Comparison of ENCODE assay signal across 9 cellular contexts in the genomic region with DNA sequence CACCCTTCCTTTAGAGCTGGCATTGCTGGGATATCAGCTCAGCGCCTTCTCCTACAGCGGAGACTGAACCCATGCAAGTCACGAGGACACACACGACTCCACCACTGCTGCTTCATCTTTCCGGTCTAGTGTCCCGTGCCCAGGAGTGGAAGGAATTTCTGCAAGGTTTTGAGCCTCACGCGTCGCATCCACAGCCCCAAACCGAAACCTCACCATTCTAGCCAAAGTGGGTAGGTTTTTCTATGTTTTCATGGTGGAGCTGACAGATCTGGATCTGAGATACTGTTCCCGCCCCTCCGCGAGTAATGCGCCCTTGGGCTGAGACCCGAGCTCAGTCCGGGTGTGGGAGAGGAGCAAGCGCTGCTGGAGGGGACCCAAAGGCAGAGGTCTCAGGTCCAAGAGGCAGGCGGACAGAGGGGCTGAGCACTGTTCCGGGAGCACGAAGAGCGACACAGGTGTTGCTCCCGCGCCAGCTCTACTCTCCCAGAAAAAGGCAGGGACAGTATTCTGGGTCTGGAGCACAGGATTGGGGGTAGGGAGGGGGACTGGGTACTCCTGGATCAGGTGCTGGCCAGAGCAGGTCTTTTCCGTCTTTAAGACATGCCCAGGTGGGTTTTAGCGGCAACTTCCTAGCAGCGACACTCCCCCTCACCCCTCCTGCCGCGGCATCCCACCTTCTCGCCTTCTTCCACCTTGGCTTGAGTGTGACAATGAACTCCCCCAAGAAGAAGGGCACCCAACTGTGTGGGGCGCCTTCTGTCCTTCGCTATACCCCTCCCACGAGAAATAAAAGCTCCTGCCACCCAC. TPM values are rescaled to one million over a fixed set of nuclear protein-coding genes. Genes with fewer than 3 reads are reported as not detected.
DNase-seq lines count a peak whose midpoint lies in the region; ATAC-seq, FAIRE-seq and TF ChIP-seq lines count a peak whose summit lies in the region.
"Had no signal": no experiment of that assay in that cellular context is flagged by ENCODE, and none has a peak within 500 bp of the region (broad histone marks: within the 10 kb centered on the region; RNA-seq: fewer than 3 reads in every experiment).

No MANE protein-coding gene starts in this region.

- ATAC-seq in pancreas (peak in 3 of 4 donors; percentile 35 to 51 (median 39)), GM19467 (IDR thresholded peaks at IDR 0.05; ENCODE audit: unreplicated experiment) (no peak)
- ATAC-seq in stimulated activated naive CD8-positive, alpha-beta T cell treated with anti-CD3 and anti-CD28 coated beads, Interleukin-15, amount 100 ng/mL, for 72 hours, result no peak

- peaks cover 4 to 12% of the 10 kb centered on the region in 2 donors for H3K9me3 Mint-ChIP-seq in stimulated activated naive CD8-positive, alpha-beta T cell treated with anti-CD3 and anti-CD28 coated beads, Interleukin-15, amount 100 ng/mL, for 72 hours
- H3K9me3 Mint-ChIP-seq in activated T-helper 2 cell treated with anti-CD3 and anti-CD28 coated beads, Interferon-gamma antibody, Interleukin-2, Interleukin-4, amounts not matched to agents 10 μg/mL and 5 μg/mL and 100 μg/mL, durations not matched to agents 14 hours and 24 hours and 36 hours, result no peaks in the 10 kb centered on the region

- H3K36me3 Mint-ChIP-seq in activated T-helper 2 cell treated with anti-CD3 and anti-CD28 coated beads, Interferon-gamma antibody, Interleukin-2, Interleukin-4, amounts not matched to agents 10 μg/mL and 5 μg/mL and 100 μg/mL, durations not matched to agents 14 hours and 24 hours and 36 hours (ENCODE audit: low read depth), result no peaks in the 10 kb centered on the region

- peaks cover 15% of the 10 kb centered on the region for H3K4me1 Mint-ChIP-seq in stimulated activated naive CD8-positive, alpha-beta T cell treated with anti-CD3 and anti-CD28 coated beads, Interleukin-15, amount 100 ng/mL, for 72 hours
- peaks cover 4% of the 10 kb centered on the region for H3K4me1 Mint-ChIP-seq in activated T-helper 2 cell treated with anti-CD3 and anti-CD28 coated beads, Interferon-gamma antibody, Interleukin-2, Interleukin-4, amounts not matched to agents 10 μg/mL and 5 μg/mL and 100 μg/mL, durations not matched to agents 14 hours and 24 hours and 36 hours (ENCODE audit: low read depth)

- FAIRE-seq in pancreas (lab: Jason Lieb, UNC), result no peak

- H3K27ac Mint-ChIP-seq in stimulated activated naive CD8-positive, alpha-beta T cell treated with anti-CD3 and anti-CD28 coated beads, Interleukin-15, amount 100 ng/mL, for 72 hours, result no peak overlapping the region
- H3K27ac Mint-ChIP-seq in activated T-helper 2 cell treated with anti-CD3 and anti-CD28 coated beads, Interferon-gamma antibody, Interleukin-2, Interleukin-4, amounts not matched to agents 10 μg/mL and 5 μg/mL and 100 μg/mL, durations not matched to agents 14 hours and 24 hours and 36 hours, result no peak overlapping the region
- H3K27ac Mint-ChIP-seq: IgD-negative memory B cell had no signal

- H3K27me3 Mint-ChIP-seq in stimulated activated naive CD8-positive, alpha-beta T cell treated with anti-CD3 and anti-CD28 coated beads, Interleukin-15, amount 100 ng/mL, for 72 hours, result peaks cover 56% of the 10 kb centered on the region
- H3K27me3 Mint-ChIP-seq in activated T-helper 2 cell treated with anti-CD3 and anti-CD28 coated beads, Interferon-gamma antibody, Interleukin-2, Interleukin-4, amounts not matched to agents 10 μg/mL and 5 μg/mL and 100 μg/mL, durations not matched to agents 14 hours and 24 hours and 36 hours (ENCODE audit: low read depth), result peaks cover 46% of the 10 kb centered on the region

- peak overlapping the region; percentile 28 for H3K4me3 ChIP-seq in BJ (ENCODE audit: low read depth, low read length)
- peak overlapping the region; percentile 64 for H3K4me3 ChIP-seq in SJCRH30
- H3K4me3 ChIP-seq in pancreas, result peak overlapping the region in 2 of 4 donors; percentile 9 to 44

- H3K4me1 ChIP-seq in SJCRH30, result no peaks in the 10 kb centered on the region; the same call in 1 of the 2 replicates
- peaks cover 0 to 10% (median 3%) of the 10 kb centered on the region in 3 donors for H3K4me1 ChIP-seq in pancreas

- intact Hi-C loops in pancreas (cut with DNase I), result no loop called here
- intact Hi-C loops in activated T-helper 2 cell treated with anti-CD3 and anti-CD28 coated beads, Interferon-gamma antibody, Interleukin-2, Interleukin-4, amounts not matched to agents 10 μg/mL and 5 μg/mL and 100 μg/mL, durations not matched to agents 14 hours and 24 hours and 36 hours (cut with micrococcal nuclease), result no loop called here

- H3K9me3 ChIP-seq in SJCRH30 (replicated peaks) (no peaks in the 10 kb centered on the region), pancreas (no peaks in the 10 kb centered on the region)

- H3K4me3 Mint-ChIP-seq in stimulated activated naive CD8-positive, alpha-beta T cell treated with anti-CD3 and anti-CD28 coated beads, Interleukin-15, amount 100 ng/mL, for 72 hours, result no peak overlapping the region
- H3K4me3 Mint-ChIP-seq in activated T-helper 2 cell treated with anti-CD3 and anti-CD28 coated beads, Interferon-gamma antibody, Interleukin-2, Interleukin-4, amounts not matched to agents 10 μg/mL and 5 μg/mL and 100 μg/mL, durations not matched to agents 14 hours and 24 hours and 36 hours (ENCODE audit: low read depth), result no peak overlapping the region
- H3K4me3 Mint-ChIP-seq: IgD-negative memory B cell had no signal

- no peaks in the 10 kb centered on the region for H3K36me3 ChIP-seq in BJ (ENCODE audit: control insufficient read depth, insufficient read depth, low read length)
- no peaks in the 10 kb centered on the region for H3K36me3 ChIP-seq in SJCRH30
- H3K36me3 ChIP-seq in pancreas, result no peaks in the 10 kb centered on the region

- TF ChIP-seq CTCF in BJ (IDR thresholded peaks at IDR 0.05; ENCODE audit: insufficient read depth, low read depth, low read length), result no peak
- no peak for TF ChIP-seq CTCF in pancreas (IDR thresholded peaks at IDR 0.05)

- POLR2A ChIA-PET in BJ (lab: Charles Lee), result no interaction called here

- CTCF ChIA-PET in BJ (lab: Yijun Ruan, JAX), result no interaction called here

- H3K27me3 ChIP-seq in BJ (ENCODE audit: control insufficient read depth, insufficient read depth, low read length) (peaks cover 16% of the 10 kb centered on the region), SJCRH30 (no peaks in the 10 kb centered on the region), pancreas (peaks cover 4 to 32% (median 6%) of the 10 kb centered on the region in 4 donors)

- H3K27ac ChIP-seq in SJCRH30, result no peak overlapping the region
- H3K27ac ChIP-seq in pancreas, result no peak overlapping the region

- DNase-seq in BJ (ENCODE audit: low read depth) (no peak), SJCRH30 (peak; percentile 21 to 48), foreskin melanocyte (peak; percentile 85), pancreas (peak in 4 of 6 donors; percentile 9 to 58 (median 34))
- no peak for DNase-seq in activated CD8-positive, alpha-beta memory T cell treated with anti-CD3 and anti-CD28 coated beads for 24 hours
- DNase-seq in stimulated activated naive CD8-positive, alpha-beta T cell treated with anti-CD3 and anti-CD28 coated beads, Interleukin-15, amount 100 ng/mL, for 72 hours, result no peak
- DNase-seq in activated T-helper 2 cell treated with anti-CD3 and anti-CD28 coated beads, Interferon-gamma antibody, Interleukin-2, Interleukin-4, amounts not matched to agents 10 μg/mL and 5 μg/mL and 100 μg/mL, durations not matched to agents 14 hours and 24 hours and 36 hours (ENCODE audit: low spot score), result no peak

- 6% methylated on average over 32 of the region's 32 CpGs for WGBS in pancreas, 2 donors

RNA-seq across cellular contexts. Expression of a gene that starts 1.9 kb away (rescaled TPM):
- polyA plus RNA-seq in BJ (2011; rRNA removed), result 2.5 and 2.8 TPM in 2 replicates
- 4.3 and 5.8 TPM in 2 replicates for polyA minus RNA-seq in BJ (2011; rRNA and poly(A)+ RNA removed)
- total RNA-seq in SJCRH30 (2014; rRNA removed; shearing (Covaris generic)), result 7.8 and 8.7 TPM in 2 replicates
- under 1 TPM in 1 of 6 donors, not detected in 5; 0.12 TPM for total RNA-seq in pancreas
- under 1 TPM in 1 of 2 donors, not detected in 1; under 0.01 TPM for polyA plus RNA-seq in pancreas
- not detected in 2 replicates for total RNA-seq in activated T-helper 2 cell treated with anti-CD3 and anti-CD28 coated beads, Interferon-gamma antibody, Interleukin-2, Interleukin-4, amounts not matched to agents 10 μg/mL and 5 μg/mL and 100 μg/mL, durations not matched to agents 14 hours and 24 hours and 36 hours
- polyA plus RNA-seq: IgD-negative memory B cell had no signal

Comparison
In these comparisons a context has a peak if more than half of its experiments do, and no peak if none do; other contexts are left out.
1. DNase-seq: peak in SJCRH30 (2 of 2), foreskin melanocyte (single experiment) and pancreas (4 of 6); none in BJ (single experiment), activated CD8-positive, alpha-beta memory T cell treated with anti-CD3 and anti-CD28 coated beads for 24 hours (single experiment), stimulated activated naive CD8-positive, alpha-beta T cell treated with anti-CD3 and anti-CD28 coated beads, Interleukin-15, amount 100 ng/mL, for 72 hours (0 of 2) and activated T-helper 2 cell treated with anti-CD3 and anti-CD28 coated beads, Interferon-gamma antibody, Interleukin-2, Interleukin-4, amounts not matched to agents 10 μg/mL and 5 μg/mL and 100 μg/mL, durations not matched to agents 14 hours and 24 hours and 36 hours (single experiment).
2. ATAC-seq: peak in pancreas (3 of 4); none in stimulated activated naive CD8-positive, alpha-beta T cell treated with anti-CD3 and anti-CD28 coated beads, Interleukin-15, amount 100 ng/mL, for 72 hours (single experiment) and GM19467 (single experiment).